Comparison of ENCODE assay signal across 8 cellular contexts in the genomic region with DNA sequence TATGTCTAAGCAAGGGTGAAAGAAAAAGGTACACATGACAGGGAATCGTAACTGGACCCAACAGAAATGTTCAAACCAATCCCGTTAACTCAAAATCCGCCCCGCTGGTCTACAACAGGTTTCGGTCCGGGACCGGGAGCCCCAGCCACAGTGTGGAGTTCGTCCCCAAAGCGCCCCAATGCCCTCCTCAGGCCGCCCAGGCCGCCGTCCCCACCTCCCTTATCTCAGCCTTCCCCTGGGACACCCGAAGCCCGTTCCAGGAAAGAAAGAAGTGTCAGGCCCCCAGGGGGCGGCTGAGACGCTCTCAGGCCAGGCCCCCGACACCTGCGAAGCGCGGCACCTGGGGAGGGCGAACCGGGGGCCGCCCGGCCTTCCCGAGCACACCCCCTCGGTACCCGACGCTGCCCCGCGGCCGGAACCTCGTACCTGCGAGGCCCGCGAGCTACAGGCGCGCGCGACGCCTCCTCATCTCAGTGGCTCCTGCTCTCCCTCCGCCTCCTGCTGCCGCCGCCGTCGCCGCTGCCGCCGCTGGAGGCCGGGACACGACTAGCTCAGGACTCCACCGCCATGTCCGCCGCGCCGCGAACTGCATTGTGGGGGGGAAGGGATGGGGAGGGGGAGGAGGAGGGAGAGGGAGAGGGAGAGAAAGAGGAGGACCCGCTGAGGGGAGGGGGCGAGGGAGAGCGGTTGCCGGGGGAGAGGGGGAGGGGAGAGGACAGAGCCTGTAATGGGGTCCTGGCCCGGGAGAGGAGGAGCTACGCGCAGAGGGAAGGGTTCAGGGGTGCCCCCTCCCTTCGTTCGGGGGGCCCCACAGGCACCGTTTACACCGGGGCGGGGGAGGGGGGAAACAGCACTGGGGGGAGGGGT. TPM values are rescaled to one million over a fixed set of nuclear protein-coding genes. Genes with fewer than 3 reads are reported as not detected.
A peak's percentile ranks its signal among the peaks of the same experiment; 100 is the strongest.
DNase-seq lines count a peak whose midpoint lies in the region; TF ChIP-seq lines count a peak whose summit lies in the region.

TSS of gene TUT4 (minus strand) at position 588 of the 867 bp plus-strand sequence. CDS start 26,812 bp downstream, outside the sequence.

- POLR2A ChIA-PET in BJ (lab: Charles Lee): interaction anchor here (0.6 kb wide), 4 partner anchors 67 to 599 kb away, joined by 3 to 5 read pairs (median 4); partner anchors contain the start of genes CC2D1B, ORC1 and PRPF38A

- H3K4me3 ChIP-seq in BJ (ENCODE audit: low read depth, low read length) (peak within 1 kb of the TSS; percentile 96), HL-60 (replicated peaks; ENCODE audit: insufficient read depth, low read length) (peak within 1 kb of the TSS; percentile 87)

- H3K27me3 ChIP-seq in BJ (ENCODE audit: control insufficient read depth, insufficient read depth, low read length) (no peaks in the 10 kb centered on the region), HL-60 (ENCODE audit: insufficient read depth, poor library complexity, severe bottlenecking) (no peaks in the 10 kb centered on the region)

- TF ChIP-seq CTCF in BJ (IDR thresholded peaks at IDR 0.05; ENCODE audit: insufficient read depth, low read depth, low read length) (peak; percentile 16; the same call in 1 of the 2 replicates), HL-60 (IDR thresholded peaks at IDR 0.05; ENCODE audit: insufficient read depth, low read length) (no peak)

- H3K36me3 ChIP-seq in BJ (ENCODE audit: control insufficient read depth, insufficient read depth, low read length): no peaks in the 10 kb centered on the region

- CTCF ChIA-PET in BJ (lab: Yijun Ruan, JAX): interaction anchor here (1.3 kb wide), 1 partner anchor 24 kb away, joined by 3 read pairs; no protein-coding TSS in a partner anchor

- peak within 1 kb of the TSS; percentile 81 for H3K27ac ChIP-seq in HL-60 (replicated peaks)

- DNase-seq in BJ (ENCODE audit: low read depth): no peak
- DNase-seq in GM19240 (ENCODE audit: insufficient read length, low spot score): peak; percentile 14
- peak; percentile 60 to 79 for DNase-seq in HL-60 (ENCODE audit: low read depth in 1 of 2, low spot score in 1 of 2)
- peak; percentile 46 to 73 for DNase-seq in NOMO-1 (lab: John Stamatoyannopoulos, UW; ENCODE audit: unreplicated experiment in 2 of 2)
- peak; percentile 68 for DNase-seq in activated CD8-positive, alpha-beta memory T cell treated with anti-CD3 and anti-CD28 coated beads, Interleukin-2, amount 50 U/mL, for 4 hours
- DNase-seq in epidermal melanocyte (ENCODE audit: insufficient read length, low spot score): peak; percentile 29
- DNase-seq in midbrain (lab: John Stamatoyannopoulos, UW): peak; percentile 82
- DNase-seq in stimulated activated CD8-positive, alpha-beta memory T cell treated with anti-CD3 and anti-CD28 coated beads, Interleukin-15, amount 100 ng/mL, for 4 hours (ENCODE audit: low read depth in 2 of 2): peak; percentile 49 to 52

RNA-seq across cellular contexts. Expression of gene TUT4, which starts in this region (rescaled TPM):
- 17.6 and 27.9 TPM in 2 replicates for polyA plus RNA-seq in BJ (2011; rRNA removed)
- polyA minus RNA-seq in BJ (2011; rRNA and poly(A)+ RNA removed): 7.4 and 8.7 TPM in 2 replicates
